ENCODE assay signal across 8 cellular contexts in the genomic region with DNA sequence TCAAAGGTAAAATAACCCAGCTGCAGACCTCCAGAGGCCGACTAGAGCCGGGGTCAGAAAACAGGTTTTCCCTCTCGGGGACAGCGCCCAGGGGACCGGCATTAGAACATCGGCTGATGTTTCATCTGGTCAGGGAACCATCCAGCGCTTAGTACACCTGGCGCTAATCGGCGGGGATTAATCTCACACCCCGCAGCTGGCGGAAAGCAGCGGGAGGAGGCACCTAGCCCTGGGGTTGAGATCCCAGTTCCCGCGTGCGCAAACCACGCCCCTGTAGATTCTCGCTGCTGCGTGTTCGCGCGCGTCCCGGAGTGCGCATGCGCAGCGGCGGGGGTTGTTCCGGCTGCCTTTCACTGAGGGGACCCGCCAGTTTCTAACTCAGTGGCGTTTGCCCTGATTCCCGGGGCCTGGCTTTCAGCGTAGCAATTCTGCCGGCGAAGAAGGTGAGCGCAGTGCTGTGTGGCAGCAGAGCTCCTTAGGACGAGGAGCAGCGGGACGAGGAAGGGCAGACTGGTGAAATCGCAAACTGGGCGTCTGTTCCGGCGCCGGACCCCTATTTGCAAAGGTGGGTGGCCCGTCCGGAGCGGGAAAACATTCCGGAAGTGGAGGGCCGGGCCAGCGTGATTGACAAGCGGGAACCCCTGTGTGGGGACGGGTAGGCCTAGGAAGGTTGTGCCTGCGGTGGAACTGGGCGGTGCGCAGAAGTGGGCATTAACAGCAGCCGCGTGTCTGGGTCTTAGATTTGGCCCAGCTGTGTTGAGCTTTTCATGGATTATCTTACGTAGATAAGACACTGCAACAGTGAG. TPM values are rescaled to one million over a fixed set of nuclear protein-coding genes. Genes with fewer than 3 reads are reported as not detected.
A peak's percentile ranks its signal among the peaks of the same experiment; 100 is the strongest.
DNase-seq lines count a peak whose midpoint lies in the region; ATAC-seq lines count a peak whose summit lies in the region.
"Not testable (repeated sequence)": the region's sequence is repeated elsewhere in the genome, so short reads cannot be mapped to it uniquely, and the experiment has no call there.

A gene (plus strand): TSS at position 334 of the 806 bp plus-strand sequence. CDS start 4,534 bp downstream, outside the sequence.

- CTCF ChIA-PET in CD8-positive, alpha-beta memory T cell (lab: Charles Lee): not testable (repeated sequence)

- POLR2A ChIA-PET in CD8-positive, alpha-beta memory T cell (lab: Charles Lee): not testable (repeated sequence)

- not testable (repeated sequence) for H2BK5ac ChIP-seq in mesenchymal stem cell (ENCODE audit: low read depth, low read length, poor library complexity, severe bottlenecking)

- H3K4me1 ChIP-seq in CD8-positive, alpha-beta memory T cell (ENCODE audit: insufficient read depth, low read length); effector memory CD4-positive, alpha-beta T cell (ENCODE audit: control insufficient read depth, insufficient read depth, low read length, poor library complexity, severe bottlenecking); mesenchymal stem cell (ENCODE audit: control insufficient read depth, insufficient read depth, low read depth, low read length): not testable (repeated sequence)

- WGBS in mesenchymal stem cell: under 1% methylated on average over 58 of the region's 58 CpGs

- not testable (repeated sequence) for H3K27me3 Mint-ChIP-seq in CD8-positive, alpha-beta memory T cell

- H3K14ac ChIP-seq in mesenchymal stem cell (ENCODE audit: low read length in 2 of 2): not testable (repeated sequence)

- peak within 1 kb of the TSS; percentile 89 for H3K9ac ChIP-seq in mesenchymal stem cell (ENCODE audit: low read length)

- peaks cover 23 to 41% (median 23%) of the 10 kb centered on the region in 3 donors for H3K4me1 Mint-ChIP-seq in CD8-positive, alpha-beta memory T cell

- peak within 1 kb of the TSS; percentile 41 for H4K91ac ChIP-seq in mesenchymal stem cell (ENCODE audit: low read length)

- H3K27ac ChIP-seq in CD8-positive, alpha-beta memory T cell (ENCODE audit: low read depth, low read length): peak within 1 kb of the TSS; percentile 62
- H3K27ac ChIP-seq in effector memory CD4-positive, alpha-beta T cell (ENCODE audit: insufficient read depth, low read length, poor library complexity, severe bottlenecking): peak within 1 kb of the TSS; percentile 65
- H3K27ac ChIP-seq in mesenchymal stem cell (ENCODE audit: low read length, poor library complexity, severe bottlenecking): peak within 1 kb of the TSS; percentile 71

- not testable (repeated sequence) for H2BK120ac ChIP-seq in mesenchymal stem cell (ENCODE audit: low read depth, low read length)

- not testable (repeated sequence) for H2AK5ac ChIP-seq in mesenchymal stem cell (ENCODE audit: low read length, severe bottlenecking)

- not testable (repeated sequence) for H3K9me3 Mint-ChIP-seq in CD8-positive, alpha-beta memory T cell

- not testable (repeated sequence) for H2BK12ac ChIP-seq in mesenchymal stem cell (ENCODE audit: low read length in 2 of 2)

- H3K4me2 ChIP-seq in mesenchymal stem cell (ENCODE audit: low read length, poor library complexity, severe bottlenecking): peak within 1 kb of the TSS; percentile 75

- not testable (repeated sequence) for H3K9me3 ChIP-seq in CD8-positive, alpha-beta memory T cell (ENCODE audit: low read length); effector memory CD4-positive, alpha-beta T cell (ENCODE audit: control insufficient read depth, low read length); mesenchymal stem cell (ENCODE audit: control insufficient read depth, low read length)

- H2AFZ ChIP-seq in mesenchymal stem cell (ENCODE audit: low read depth, low read length): peak within 1 kb of the TSS; percentile 53

- peaks cover 0 to 24% (median 0%) of the 10 kb centered on the region in 3 donors for H3K36me3 Mint-ChIP-seq in CD8-positive, alpha-beta memory T cell

- H3K36me3 ChIP-seq in CD8-positive, alpha-beta memory T cell (ENCODE audit: insufficient read depth, low read length); effector memory CD4-positive, alpha-beta T cell (ENCODE audit: control insufficient read depth, insufficient read depth, low read length); mesenchymal stem cell (ENCODE audit: control insufficient read depth in 1 of 2, insufficient read depth in 2 of 2, low read depth in 1 of 2, low read length in 2 of 2): not testable (repeated sequence)

- not testable (repeated sequence) for H4K8ac ChIP-seq in mesenchymal stem cell (ENCODE audit: low read length)

- not testable (repeated sequence) for H3K79me1 ChIP-seq in mesenchymal stem cell (replicated peaks; ENCODE audit: low read length, poor library complexity, severe bottlenecking)

- peak within 1 kb of the TSS in 1 of 2 experiments; percentile 47 for H3K4ac ChIP-seq in mesenchymal stem cell (ENCODE audit: low read depth in 1 of 2, low read length in 2 of 2)

- not testable (repeated sequence) for H3K27me3 ChIP-seq in CD8-positive, alpha-beta memory T cell (ENCODE audit: insufficient read depth, low read length, poor library complexity, severe bottlenecking); effector memory CD4-positive, alpha-beta T cell (replicated peaks; ENCODE audit: control insufficient read depth, insufficient read depth, low read length, poor library complexity, severe bottlenecking); mesenchymal stem cell (ENCODE audit: control insufficient read depth in 1 of 2, insufficient read depth in 1 of 2, low read length in 2 of 2)

- H3K23ac ChIP-seq in mesenchymal stem cell (ENCODE audit: low read length in 2 of 2): not testable (repeated sequence)

- H3K4me3 ChIP-seq in CD8-positive, alpha-beta memory T cell (ENCODE audit: low read length): peak within 1 kb of the TSS; percentile 82
- H3K4me3 ChIP-seq in effector memory CD4-positive, alpha-beta T cell (ENCODE audit: insufficient read depth, low read depth, low read length, poor library complexity, severe bottlenecking): peak within 1 kb of the TSS; percentile 69
- peak within 1 kb of the TSS; percentile 68 to 89 for H3K4me3 ChIP-seq in mesenchymal stem cell (ENCODE audit: insufficient read depth in 1 of 2, low read depth in 1 of 2, low read length in 2 of 2)

- H2BK15ac ChIP-seq in mesenchymal stem cell (ENCODE audit: low read depth, poor library complexity, severe bottlenecking): not testable (repeated sequence)

- peak; percentile 89 for ATAC-seq in GM19468 (IDR thresholded peaks at IDR 0.05; ENCODE audit: extremely low read depth, unreplicated experiment)

- peak within 1 kb of the TSS in 1 of 2 experiments; percentile 48 for H3K18ac ChIP-seq in mesenchymal stem cell (ENCODE audit: low read depth in 1 of 2, low read length in 2 of 2)

- H3K4me3 Mint-ChIP-seq in CD8-positive, alpha-beta memory T cell: peak within 1 kb of the TSS; percentile 95 to 99 (median 99)

- peak; percentile 85 to 95 (median 94) for DNase-seq in CD8-positive, alpha-beta memory T cell
- peak; percentile 90 for DNase-seq in HS-27A (ENCODE audit: low read depth)
- peak; percentile 63 for DNase-seq in NK-92 (lab: John Stamatoyannopoulos, UW; ENCODE audit: unreplicated experiment)
- DNase-seq in activated CD8-positive, alpha-beta memory T cell treated with anti-CD3 and anti-CD28 coated beads for 1 hour (ENCODE audit: extremely low read depth in 1 of 2, low read depth in 1 of 2): peak; percentile 79 to 83
- DNase-seq in effector memory CD4-positive, alpha-beta T cell: peak; percentile 84 to 90 (median 87)
- DNase-seq in mesenchymal stem cell: peak; percentile 94
- peak; percentile 74 for DNase-seq in stimulated activated CD8-positive, alpha-beta memory T cell treated with anti-CD3 and anti-CD28 coated beads, Interleukin-12 subunit alpha, Interleukin-12 subunit beta, amount 100 ng/mL, for 24 hours (ENCODE audit: extremely low read depth)

- H3K27ac Mint-ChIP-seq in CD8-positive, alpha-beta memory T cell: peak within 1 kb of the TSS; percentile 87 to 99 (median 95)

RNA-seq across cellular contexts. Expression of the gene that starts here (rescaled TPM):
- total RNA-seq in CD8-positive, alpha-beta memory T cell: 100 to 1,000 TPM; 119 to 122 TPM
- 17.2 TPM for polyA plus RNA-seq in CD8-positive, alpha-beta memory T cell
- polyA plus RNA-seq in mesenchymal stem cell (2013, experiment 1 of 2): 7.9 TPM
- 6.7 TPM for polyA plus RNA-seq in mesenchymal stem cell (2013, experiment 2 of 2)

Comparison
In these comparisons a context has a peak if more than half of its experiments do, and no peak if none do; other contexts are left out.
1. Peak in every context shown above with its lines: DNase-seq, ATAC-seq, H3K4me3 ChIP-seq and H3K27ac ChIP-seq.